Comparison of ENCODE assay signal across 1 cellular context in the genomic region with DNA sequence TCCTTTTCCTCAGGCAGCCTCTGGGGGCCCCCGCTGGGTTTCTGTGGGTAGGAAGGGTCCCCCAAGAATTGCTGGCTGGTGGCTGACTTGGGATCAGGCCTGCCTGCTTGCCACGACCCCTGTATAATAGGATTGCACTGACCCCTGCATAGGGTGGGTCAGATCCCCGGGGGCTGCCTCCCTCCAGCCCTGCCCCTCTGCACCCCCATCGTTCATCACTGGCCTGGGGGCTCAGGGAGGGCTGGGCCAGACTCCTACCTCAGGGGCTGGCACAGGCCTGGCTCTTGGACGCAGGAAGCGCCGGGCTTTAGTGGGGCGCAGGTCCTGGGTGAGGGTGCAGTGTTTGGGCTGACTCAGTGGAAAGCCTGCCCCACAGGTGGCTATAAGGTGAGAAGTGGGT.
TF ChIP-seq lines count a peak whose summit lies in the region.

No MANE protein-coding gene starts in this region.

TF ChIP-seq in IMR-90, 13 proteins besides CTCF, POLR2A, EP300 and RAD21 (continued from another document):
- TF ChIP-seq, protein P1, sequence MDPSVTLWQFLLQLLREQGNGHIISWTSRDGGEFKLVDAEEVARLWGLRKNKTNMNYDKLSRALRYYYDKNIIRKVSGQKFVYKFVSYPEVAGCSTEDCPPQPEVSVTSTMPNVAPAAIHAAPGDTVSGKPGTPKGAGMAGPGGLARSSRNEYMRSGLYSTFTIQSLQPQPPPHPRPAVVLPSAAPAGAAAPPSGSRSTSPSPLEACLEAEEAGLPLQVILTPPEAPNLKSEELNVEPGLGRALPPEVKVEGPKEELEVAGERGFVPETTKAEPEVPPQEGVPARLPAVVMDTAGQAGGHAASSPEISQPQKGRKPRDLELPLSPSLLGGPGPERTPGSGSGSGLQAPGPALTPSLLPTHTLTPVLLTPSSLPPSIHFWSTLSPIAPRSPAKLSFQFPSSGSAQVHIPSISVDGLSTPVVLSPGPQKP (IDR thresholded peaks at IDR 0.05; ENCODE audit: borderline replicate concordance, low read depth, low read length), result no peak
- no peak for TF ChIP-seq CEBPB (IDR thresholded peaks at IDR 0.05; ENCODE audit: low read depth, low read length)
- TF ChIP-seq SMC3 (IDR thresholded peaks at IDR 0.05; ENCODE audit: low read depth, low read length), result no peak
- TF ChIP-seq CHD1 (IDR thresholded peaks at IDR 0.05; ENCODE audit: low read depth, low read length), result no peak
- TF ChIP-seq RFX5 (IDR thresholded peaks at IDR 0.05; ENCODE audit: low read depth, low read length), result no peak
- no peak for TF ChIP-seq MAZ (IDR thresholded peaks at IDR 0.05; ENCODE audit: borderline replicate concordance, low read depth, low read length)
- TF ChIP-seq, protein P2, sequence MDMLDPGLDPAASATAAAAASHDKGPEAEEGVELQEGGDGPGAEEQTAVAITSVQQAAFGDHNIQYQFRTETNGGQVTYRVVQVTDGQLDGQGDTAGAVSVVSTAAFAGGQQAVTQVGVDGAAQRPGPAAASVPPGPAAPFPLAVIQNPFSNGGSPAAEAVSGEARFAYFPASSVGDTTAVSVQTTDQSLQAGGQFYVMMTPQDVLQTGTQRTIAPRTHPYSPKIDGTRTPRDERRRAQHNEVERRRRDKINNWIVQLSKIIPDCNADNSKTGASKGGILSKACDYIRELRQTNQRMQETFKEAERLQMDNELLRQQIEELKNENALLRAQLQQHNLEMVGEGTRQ (IDR thresholded peaks at IDR 0.05; ENCODE audit: low read depth, low read length), result no peak
- no peak for TF ChIP-seq MXI1 (IDR thresholded peaks at IDR 0.05; ENCODE audit: borderline replicate concordance, low read depth, low read length)
- TF ChIP-seq MAFK (IDR thresholded peaks at IDR 0.05; ENCODE audit: low read depth, low read length), result no peak
- no peak for TF ChIP-seq BHLHE40 (IDR thresholded peaks at IDR 0.05; ENCODE audit: low read depth, low read length)
